Comparison of ENCODE assay signal across 14 cellular contexts in genomic region chr17:4598776-4599504, GRCh38. TPM values are rescaled to one million over a fixed set of nuclear protein-coding genes. Genes with fewer than 3 reads are reported as not detected.
DNase-seq lines count a peak whose midpoint lies in the region; ATAC-seq and TF ChIP-seq lines count a peak whose summit lies in the region.
"Had no signal": no experiment of that assay in that cellular context is flagged by ENCODE, and none has a peak within 500 bp of the region (broad histone marks: within the 10 kb centered on the region; RNA-seq: fewer than 3 reads in every experiment).

No MANE protein-coding gene starts in this region.

- H3K9ac ChIP-seq in neural progenitor cell, result no peak overlapping the region

- H3K79me2 ChIP-seq in neural progenitor cell (ENCODE audit: low read depth), result no peaks in the 10 kb centered on the region

- H3K4me1 Mint-ChIP-seq in brain (peaks cover 37% of the 10 kb centered on the region), neural progenitor cell (peaks cover 36% of the 10 kb centered on the region), endothelial cell (ENCODE audit: unreplicated experiment) (peaks cover 4% of the 10 kb centered on the region)

- no peaks in the 10 kb centered on the region for H3K9me3 ChIP-seq in neural progenitor cell (ENCODE audit: low read depth)
- H3K9me3 ChIP-seq in upper lobe of right lung, result no peaks in the 10 kb centered on the region

- H4K20me1 ChIP-seq in neural progenitor cell (ENCODE audit: low read depth), result no peaks in the 10 kb centered on the region

- ATAC-seq in Right ventricle myocardium superior (ENCODE audit: poor library complexity) (peak; percentile 79), upper lobe of right lung (peak; percentile 39), GM21381 (IDR thresholded peaks at IDR 0.05; ENCODE audit: unreplicated experiment) (no peak)
- ATAC-seq: stimulated activated naive CD8-positive, alpha-beta T cell treated with anti-CD3 and anti-CD28 coated beads, Interleukin-15, amount 100 ng/mL, for 72 hours had no signal

- H3F3A ChIP-seq in neural progenitor cell (ENCODE audit: low read depth), result peaks cover 29% of the 10 kb centered on the region

- H3K4me3 ChIP-seq in neural progenitor cell, result no peak overlapping the region
- no peak overlapping the region for H3K4me3 ChIP-seq in upper lobe of right lung

- no peak for TF ChIP-seq CTCF in brain (conservative IDR thresholded peaks at IDR 0.05)
- no peak for TF ChIP-seq CTCF in neural progenitor cell (IDR thresholded peaks at IDR 0.05)
- TF ChIP-seq CTCF in upper lobe of right lung (IDR thresholded peaks at IDR 0.05), result no peak
- TF ChIP-seq CTCF in endothelial cell (IDR thresholded peaks at IDR 0.05; ENCODE audit: unreplicated experiment), result no peak

- H3K4me3 Mint-ChIP-seq in brain, result peak overlapping the region in 3 of 5 experiments; percentile 43 to 52 (median 44)
- no peak overlapping the region for H3K4me3 Mint-ChIP-seq in neural progenitor cell
- H3K4me3 Mint-ChIP-seq in endothelial cell (ENCODE audit: unreplicated experiment), result no peak overlapping the region
- H3K4me3 Mint-ChIP-seq: CD8-positive, alpha-beta memory T cell; stimulated activated naive CD8-positive, alpha-beta T cell treated with anti-CD3 and anti-CD28 coated beads, Interleukin-15, amount 100 ng/mL, for 72 hours had no signal

- H3K27ac Mint-ChIP-seq in brain (peak overlapping the region in 3 of 5 experiments; percentile 92 to 98 (median 95)), neural progenitor cell (peak overlapping the region; percentile 53), endothelial cell (ENCODE audit: unreplicated experiment) (no peak overlapping the region)
- H3K27ac Mint-ChIP-seq: CD8-positive, alpha-beta memory T cell had no signal

- H3K27me3 ChIP-seq in neural progenitor cell, result no peaks in the 10 kb centered on the region
- H3K27me3 ChIP-seq in upper lobe of right lung, result no peaks in the 10 kb centered on the region

- DNase-seq in Right ventricle myocardium superior, result peak; percentile 85
- no peak for DNase-seq in neural progenitor cell (ENCODE audit: low spot score)
- no peak for DNase-seq in upper lobe of right lung
- DNase-seq in anterior cingulate cortex (lab: John Stamatoyannopoulos, UW), result no peak
- DNase-seq in endothelial cell (ENCODE audit: low spot score), result no peak
- DNase-seq: activated T-cell treated with anti-CD3 and anti-CD28 coated beads for 4 hours; amniotic stem cell; CD8-positive, alpha-beta memory T cell; hippocampal formation; stimulated activated naive CD8-positive, alpha-beta T cell treated with anti-CD3 and anti-CD28 coated beads, Interleukin-15, amount 100 ng/mL, for 72 hours had no signal

- intact Hi-C loops in Right ventricle myocardium superior (cut with DNase I), result no loop called here
- intact Hi-C loops in upper lobe of right lung (cut with DNase I), result no loop called here

- H3K27ac ChIP-seq in neural progenitor cell (no peak overlapping the region), upper lobe of right lung (peak overlapping the region; percentile 73)
- H3K27ac ChIP-seq: VCaP had no signal

- H3K9me3 Mint-ChIP-seq in brain (peaks cover 0 to 3% (median 0%) of the 10 kb centered on the region in 5 experiments), neural progenitor cell (no peaks in the 10 kb centered on the region), endothelial cell (ENCODE audit: unreplicated experiment) (no peaks in the 10 kb centered on the region)
- H3K9me3 Mint-ChIP-seq: stimulated activated naive CD8-positive, alpha-beta T cell treated with anti-CD3 and anti-CD28 coated beads, Interleukin-15, amount 100 ng/mL, for 72 hours had no signal

- H3K4me1 ChIP-seq in neural progenitor cell (peaks cover 25% of the 10 kb centered on the region), upper lobe of right lung (peaks cover 14% of the 10 kb centered on the region)

- H3K36me3 ChIP-seq in neural progenitor cell (no peaks in the 10 kb centered on the region), upper lobe of right lung (no peaks in the 10 kb centered on the region)

- no peak overlapping the region for H2AFZ ChIP-seq in neural progenitor cell (replicated peaks)

- no peaks in the 10 kb centered on the region for H3K27me3 Mint-ChIP-seq in brain
- H3K27me3 Mint-ChIP-seq in neural progenitor cell (ENCODE audit: insufficient read depth, low read depth), result peaks cover 5% of the 10 kb centered on the region
- H3K27me3 Mint-ChIP-seq in endothelial cell (ENCODE audit: unreplicated experiment), result peaks cover 5% of the 10 kb centered on the region

- H3K36me3 Mint-ChIP-seq in brain (no peaks in the 10 kb centered on the region), neural progenitor cell (peaks cover 2% of the 10 kb centered on the region), endothelial cell (ENCODE audit: low read depth, unreplicated experiment) (no peaks in the 10 kb centered on the region)
- H3K36me3 Mint-ChIP-seq: CD8-positive, alpha-beta memory T cell had no signal

- H3K4me2 ChIP-seq in neural progenitor cell, result peak overlapping the region; percentile 75

RNA-seq across cellular contexts. Expression of gene SMTNL2, which starts 14.6 kb away (rescaled TPM):
- 3.6 TPM for polyA plus RNA-seq in brain (ENCODE audit: insufficient read depth, low read depth, low replicate concordance)
- total RNA-seq in Right ventricle myocardium superior, result 40.4 TPM
- total RNA-seq in neural progenitor cell (ENCODE audit: low replicate concordance), result 3.0 and 5.2 TPM in 2 replicates
- total RNA-seq in upper lobe of right lung, result 2.7 TPM
- total RNA-seq in endothelial cell (ENCODE audit: unreplicated experiment), result 0.59 TPM
- total RNA-seq: CD8-positive, alpha-beta memory T cell had no signal
- polyA plus RNA-seq: CD8-positive, alpha-beta memory T cell had no signal

RNA-seq across cellular contexts. Expression of gene GGT6, which starts 38.6 kb away (rescaled TPM):
- polyA plus RNA-seq in brain (ENCODE audit: insufficient read depth, low read depth, low replicate concordance), result 0.17 TPM
- total RNA-seq in Right ventricle myocardium superior (not detected), neural progenitor cell (ENCODE audit: low replicate concordance) (not detected in 2 replicates), upper lobe of right lung (5.6 TPM), endothelial cell (ENCODE audit: unreplicated experiment) (not detected)
- total RNA-seq: CD8-positive, alpha-beta memory T cell; SK-MEL-5 had no signal
- polyA plus RNA-seq: CD8-positive, alpha-beta memory T cell had no signal

RNA-seq across cellular contexts. Expression of gene ALOX15, which starts 42.5 kb away (rescaled TPM):
- polyA plus RNA-seq in brain (ENCODE audit: insufficient read depth, low read depth, low replicate concordance), result not detected
- total RNA-seq in Right ventricle myocardium superior (not detected), neural progenitor cell (ENCODE audit: low replicate concordance) (0.12 TPM in 1 of 2 replicates, not detected in the other), upper lobe of right lung (1.7 TPM), endothelial cell (ENCODE audit: unreplicated experiment) (17.0 TPM)
- total RNA-seq: CD8-positive, alpha-beta memory T cell; SK-MEL-5 had no signal
- polyA plus RNA-seq: CD8-positive, alpha-beta memory T cell had no signal

RNA-seq across cellular contexts. Expression of gene MYBBP1A, which starts 43.8 kb away (rescaled TPM):
- polyA plus RNA-seq in brain (ENCODE audit: insufficient read depth, low read depth, low replicate concordance), result 35.0 TPM
- total RNA-seq in Right ventricle myocardium superior, result 18.8 TPM
- total RNA-seq in neural progenitor cell (ENCODE audit: low replicate concordance), result 17.4 and 44.6 TPM in 2 replicates
- 46.7 TPM for total RNA-seq in upper lobe of right lung
- 32.4 TPM for total RNA-seq in endothelial cell (ENCODE audit: unreplicated experiment)

Comparison
In these comparisons a context has a peak if more than half of its experiments do, and no peak if none do; other contexts are left out.
1. H3K4me3 Mint-ChIP-seq: peak in brain (3 of 5); none in neural progenitor cell (single experiment) and endothelial cell (single experiment).